39 cellular contexts compared by ENCODE assay signal in genomic region chr1:48258106-48258505, GRCh38. TPM values are rescaled to one million over a fixed set of nuclear protein-coding genes. Genes with fewer than 3 reads are reported as not detected.
"Had no signal": no experiment of that assay in that cellular context is flagged by ENCODE, and none has a peak within 500 bp of the region (broad histone marks: within the 10 kb centered on the region; RNA-seq: fewer than 3 reads in every experiment).

No MANE protein-coding gene starts in this region.

- H3K4me3 ChIP-seq: adrenal gland, ascending aorta, body of pancreas, breast epithelium, cardiac muscle cell had no signal

- H3K4me1 ChIP-seq: adrenal gland, body of pancreas, breast epithelium had no signal

- H3K27me3 ChIP-seq: adrenal gland, ascending aorta, body of pancreas, brain microvascular endothelial cell, breast epithelium, cardiac muscle cell had no signal

- H3K36me3 ChIP-seq: adrenal gland, ascending aorta, brain microvascular endothelial cell, breast epithelium, cardiac muscle cell had no signal

- ATAC-seq: activated naive CD4-positive, alpha-beta T cell treated with anti-CD3 and anti-CD28 coated beads, Interleukin-2, amount 50 U/mL, for 72 hours; activated naive CD8-positive, alpha-beta T cell treated with anti-CD3 and anti-CD28 coated beads, Interleukin-2, amount 50 U/mL, for 24 hours; activated T-cell treated with anti-CD3 and anti-CD28 coated beads, Interleukin-2, amount 50 U/mL, for 4 hours; activated T-cell treated with anti-CD3 and anti-CD28 coated beads, Interleukin-2, amount 50 U/mL, for 72 hours; activated T-helper 17 cell treated with anti-CD3 and anti-CD28 coated beads, Interleukin-2, amount 50 U/mL, for 72 hours; body of pancreas had no signal

- H3K27ac ChIP-seq: adrenal gland, ascending aorta, body of pancreas, brain microvascular endothelial cell, breast epithelium, cardiac muscle cell had no signal

- H3K9me3 ChIP-seq: adrenal gland, ascending aorta, body of pancreas, breast epithelium had no signal

- DNase-seq: activated effector memory CD4-positive, alpha-beta T cell treated with anti-CD3 and anti-CD28 coated beads, Interleukin-2, amount 50 U/mL, for 16 hours; activated effector memory CD4-positive, alpha-beta T cell treated with Interleukin-2 at 50 U/mL for 16 hours; activated gamma-delta T cell; activated gamma-delta T cell treated with Interleukin-2 at 50 U/mL for 16 hours; activated naive CD4-positive, alpha-beta T cell; activated naive CD4-positive, alpha-beta T cell treated with anti-CD3 and anti-CD28 coated beads for 36 hours; activated naive CD4-positive, alpha-beta T cell treated with anti-CD3 and anti-CD28 coated beads, Interleukin-2, amount 10 ng/mL, durations not matched to agents 7 days and 5 days; activated naive CD4-positive, alpha-beta T cell treated with anti-CD3 and anti-CD28 coated beads, Interleukin-2, amount 50 U/mL, for 16 hours; activated naive CD4-positive, alpha-beta T cell treated with Interleukin-2 at 50 U/mL for 16 hours; activated naive CD8-positive, alpha-beta T cell treated with anti-CD3 and anti-CD28 coated beads for 36 hours; activated naive CD8-positive, alpha-beta T cell treated with anti-CD3 and anti-CD28 coated beads, Interleukin-2, amount 10 ng/mL, durations not matched to agents 7 days and 5 days; activated naive CD8-positive, alpha-beta T cell treated with anti-CD3 and anti-CD28 coated beads, Interleukin-2, amount 50 U/mL, for 24 hours; activated T-cell treated with anti-CD3 and anti-CD28 coated beads for 4 hours; activated T-cell treated with anti-CD3 and anti-CD28 coated beads, Interleukin-2, amount 50 U/mL, for 1 hour; activated T-cell treated with anti-CD3 and anti-CD28 coated beads, Interleukin-2, amount 50 U/mL, for 24 hours; activated T-cell treated with anti-CD3 and anti-CD28 coated beads, Interleukin-2, amount 50 U/mL, for 4 hours; activated T-cell treated with anti-CD3 and anti-CD28 coated beads, Interleukin-2, amount 50 U/mL, for 48 hours; activated T-cell treated with anti-CD3 and anti-CD28 coated beads, Interleukin-2, amount 50 U/mL, for 72 hours; adrenal gland; amniotic stem cell; amygdala; anterior cingulate cortex; aorta; body of pancreas; brain microvascular endothelial cell; caudate nucleus; central memory CD4-positive, alpha-beta T cell; cerebellar nuclear complex had no signal

RNA-seq across cellular contexts. Expression of gene SLC5A9, which starts 35.6 kb away (rescaled TPM):
- total RNA-seq: activated naive CD4-positive, alpha-beta T cell treated with anti-CD3 and anti-CD28 coated beads for 36 hours; activated naive CD4-positive, alpha-beta T cell treated with anti-CD3 and anti-CD28 coated beads, Interleukin-2, amount 50 U/mL, for 72 hours; activated naive CD8-positive, alpha-beta T cell treated with anti-CD3 and anti-CD28 coated beads for 36 hours; activated naive CD8-positive, alpha-beta T cell treated with anti-CD3 and anti-CD28 coated beads, Interleukin-2, amount 10 ng/mL, durations not matched to agents 7 days and 5 days; activated T-cell treated with anti-CD3 and anti-CD28 coated beads, Interleukin-2, amount 50 U/mL, for 4 hours; activated T-cell treated with anti-CD3 and anti-CD28 coated beads, Interleukin-2, amount 50 U/mL, for 72 hours; activated T-helper 1 cell treated with anti-CD3 and anti-CD28 coated beads, Interleukin-12 subunit alpha, Interleukin-12 subunit beta, Interleukin-2, Interleukin-4 antibody, amounts not matched to agents 30 ng/mL and 10 ng/mL and 1 ng/mL, durations not matched to agents 14 hours and 24 hours and 36 hours; activated T-helper 17 cell treated with anti-CD3 and anti-CD28 coated beads, Interleukin-2, amount 50 U/mL, for 72 hours; activated T-helper 2 cell treated with anti-CD3 and anti-CD28 coated beads, Interferon-gamma antibody, Interleukin-2, Interleukin-4, amounts not matched to agents 10 μg/mL and 5 μg/mL and 100 μg/mL, durations not matched to agents 14 hours and 24 hours and 36 hours; astrocyte; bronchial epithelial cell; cerebellum; chondrocyte had no signal
